30 cellular contexts compared by ENCODE assay signal in genomic region chrX:71978164-71978563, GRCh38.
"Had no signal": no experiment of that assay in that cellular context is flagged by ENCODE, and none has a peak within 500 bp of the region (broad histone marks: within the 10 kb centered on the region; RNA-seq: fewer than 3 reads in every experiment).

No MANE protein-coding gene starts in this region.

- H3K36me3 ChIP-seq: adrenal gland, breast epithelium, cardiac muscle cell, colonic mucosa, esophagus squamous epithelium, gastroesophageal sphincter, heart right ventricle had no signal

- H3K4me3 ChIP-seq: adrenal gland, breast epithelium, cardiac muscle cell, colonic mucosa, esophagus squamous epithelium, gastroesophageal sphincter, heart right ventricle, hepatocyte had no signal

- ATAC-seq: activated CD4-positive, alpha-beta T cell treated with anti-CD3 and anti-CD28 coated beads for 36 hours; activated CD8-positive, alpha-beta memory T cell treated with anti-CD3 and anti-CD28 coated beads, Interleukin-2, amount 10 ng/mL, durations not matched to agents 7 days and 5 days; activated CD8-positive, alpha-beta T cell treated with anti-CD3 and anti-CD28 coated beads, Interleukin-2, amount 10 ng/mL, durations not matched to agents 7 days and 5 days; activated naive CD8-positive, alpha-beta T cell treated with anti-CD3 and anti-CD28 coated beads, Interleukin-2, amount 50 U/mL, for 24 hours; gastroesophageal sphincter; heart right ventricle; T-helper 17 cell had no signal

- H3K27ac ChIP-seq: adrenal gland, breast epithelium, cardiac muscle cell, colonic mucosa, epithelial cell of prostate, esophagus squamous epithelium, gastroesophageal sphincter, heart right ventricle, hepatocyte had no signal

- H3K27me3 ChIP-seq: cardiac muscle cell, colonic mucosa, esophagus squamous epithelium, gastroesophageal sphincter, hepatocyte had no signal

- DNase-seq: activated CD4-positive, alpha-beta memory T cell treated with anti-CD3 and anti-CD28 coated beads for 36 hours; activated CD4-positive, alpha-beta T cell treated with anti-CD3 and anti-CD28 coated beads for 36 hours; activated CD4-positive, alpha-beta T cell treated with anti-CD3 and anti-CD28 coated beads, Interleukin-2, amount 10 ng/mL, durations not matched to agents 24 days and 14 days; activated CD4-positive, CD25-positive, alpha-beta regulatory T cell; activated CD4-positive, CD25-positive, alpha-beta regulatory T cell treated with anti-CD3 and anti-CD28 coated beads, Interleukin-2, amount 50 U/mL, for 72 hours; activated CD8-positive, alpha-beta memory T cell treated with anti-CD3 and anti-CD28 coated beads, Interleukin-2, amount 10 ng/mL, durations not matched to agents 7 days and 5 days; activated CD8-positive, alpha-beta memory T cell treated with anti-CD3 and anti-CD28 coated beads, Interleukin-2, amount 50 U/mL, for 4 hours; activated CD8-positive, alpha-beta T cell treated with anti-CD3 and anti-CD28 coated beads, Interleukin-2, amount 10 ng/mL, durations not matched to agents 7 days and 5 days; activated effector memory CD4-positive, alpha-beta T cell treated with anti-CD3 and anti-CD28 coated beads, Interleukin-2, amount 50 U/mL, for 16 hours; activated naive CD4-positive, alpha-beta T cell treated with anti-CD3 and anti-CD28 coated beads for 36 hours; activated naive CD8-positive, alpha-beta T cell treated with anti-CD3 and anti-CD28 coated beads for 36 hours; activated naive CD8-positive, alpha-beta T cell treated with anti-CD3 and anti-CD28 coated beads, Interleukin-2, amount 50 U/mL, for 24 hours; activated T-cell treated with anti-CD3 and anti-CD28 coated beads, Interleukin-2, amount 50 U/mL, for 1 hour; activated T-cell treated with anti-CD3 and anti-CD28 coated beads, Interleukin-2, amount 50 U/mL, for 48 hours; adrenal gland; amygdala; aorta; central memory CD4-positive, alpha-beta T cell; colonic mucosa; effector CD8-positive, alpha-beta T cell; esophagus squamous epithelium; foreskin melanocyte; heart right ventricle; T-helper 17 cell; T1000 had no signal

- H3K9me3 ChIP-seq: adrenal gland, breast epithelium, colonic mucosa, esophagus squamous epithelium, gastroesophageal sphincter, heart right ventricle had no signal
